7 cellular contexts compared by ENCODE assay signal in the genomic region with DNA sequence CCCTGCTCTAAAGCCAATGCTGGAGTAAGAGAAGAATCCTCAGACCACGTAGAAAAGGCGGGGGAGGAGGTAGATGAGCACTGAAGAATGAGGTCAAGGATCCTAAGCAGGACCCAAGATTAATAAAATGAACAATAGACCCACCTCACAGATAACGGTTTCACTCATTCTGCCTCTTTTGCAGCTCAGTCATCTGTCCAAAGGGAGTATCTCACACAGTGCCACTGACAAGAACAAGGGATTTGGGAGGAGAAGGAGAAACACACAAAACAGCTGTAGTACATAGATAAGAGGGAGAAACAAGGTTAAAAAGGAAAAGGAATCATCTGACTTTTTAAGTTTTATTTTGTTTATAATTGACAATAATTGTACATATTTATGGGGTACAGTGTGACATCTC.
"Had no signal": no experiment of that assay in that cellular context is flagged by ENCODE, and none has a peak within 500 bp of the region (broad histone marks: within the 10 kb centered on the region; RNA-seq: fewer than 3 reads in every experiment).

No MANE protein-coding gene starts in this region.

- DNase-seq: GM23248, GOT3, H7, HFFc6, KG1 had no signal

- ATAC-seq: HCT116, HepG2 had no signal

- FAIRE-seq: HepG2 had no signal
